8 cellular contexts compared by ENCODE assay signal in genomic region chr12:124680863-124681778, GRCh38.
DNase-seq lines count a peak whose midpoint lies in the region; ATAC-seq and TF ChIP-seq lines count a peak whose summit lies in the region.

No MANE protein-coding gene starts in this region.

- H3K27ac Mint-ChIP-seq in endothelial cell (ENCODE audit: unreplicated experiment) = no peak overlapping the region

- no peaks in the 10 kb centered on the region for H3K9me3 Mint-ChIP-seq in endothelial cell (ENCODE audit: unreplicated experiment)

- peaks cover 11% of the 10 kb centered on the region for H3K4me1 Mint-ChIP-seq in endothelial cell (ENCODE audit: unreplicated experiment)

- H3K36me3 ChIP-seq in BE2C (no peaks in the 10 kb centered on the region), H7 (replicated peaks; ENCODE audit: control insufficient read depth, insufficient read depth, low read length) (no peaks in the 10 kb centered on the region)

- peaks cover 6% of the 10 kb centered on the region for H3K27me3 Mint-ChIP-seq in endothelial cell (ENCODE audit: unreplicated experiment)

- ATAC-seq in SK-N-SH treated with all-trans-retinoic acid at 6 μM for 48 hours (peak; percentile 38), omental fat pad (ENCODE audit: low FRiP score) (peak; percentile 23), HG02798 (IDR thresholded peaks at IDR 0.05; ENCODE audit: poor library complexity, unreplicated experiment) (no peak)

- TF ChIP-seq CTCF in BE2C (IDR thresholded peaks at IDR 0.05; ENCODE audit: low read depth, low read length) (peak; percentile 52), omental fat pad (IDR thresholded peaks at IDR 0.05) (no peak), endothelial cell (IDR thresholded peaks at IDR 0.05; ENCODE audit: unreplicated experiment) (no peak)

- no peaks in the 10 kb centered on the region for H3K27me3 ChIP-seq in BE2C
- H3K27me3 ChIP-seq in H7 (ENCODE audit: control insufficient read depth, insufficient read depth, low read length) = no peaks in the 10 kb centered on the region

- peaks cover 16% of the 10 kb centered on the region for H3K4me1 ChIP-seq in BE2C

- H3K36me3 Mint-ChIP-seq in endothelial cell (ENCODE audit: low read depth, unreplicated experiment) = peaks cover 3% of the 10 kb centered on the region

- no peak overlapping the region for H3K4me3 Mint-ChIP-seq in endothelial cell (ENCODE audit: unreplicated experiment)

- peak; percentile 73 for DNase-seq in BE2C
- DNase-seq in H7 = peak; percentile 86
- DNase-seq in fibroblast of peridontal ligament (ENCODE audit: extremely low read depth) = peak; percentile 90
- DNase-seq in omental fat pad (ENCODE audit: low spot score) = no peak
- DNase-seq in NCI-H2227 (lab: John Stamatoyannopoulos, UW; ENCODE audit: unreplicated experiment) = no peak
- no peak for DNase-seq in endothelial cell (ENCODE audit: low spot score)

- H3K9me3 ChIP-seq in BE2C = no peaks in the 10 kb centered on the region

- H3K4me3 ChIP-seq in BE2C (ENCODE audit: low read depth, low read length) = no peak overlapping the region
- no peak overlapping the region for H3K4me3 ChIP-seq in H7 (ENCODE audit: insufficient read depth, low read depth, low read length)

TF ChIP-seq in SK-N-SH treated with all-trans-retinoic acid at 6 μM for 48 hours, 23 proteins besides CTCF, POLR2A, EP300 and RAD21:
- TF ChIP-seq GLIS3 (CRISPR knock-in tag; IDR thresholded peaks at IDR 0.05) (no peak), ESRRG (CRISPR knock-in tag; IDR thresholded peaks at IDR 0.05) (no peak), OSR1 (CRISPR knock-in tag; IDR thresholded peaks at IDR 0.05) (no peak), BACH2 (CRISPR knock-in tag; IDR thresholded peaks at IDR 0.05; ENCODE audit: borderline replicate concordance) (no peak), SNAI2 (CRISPR knock-in tag; IDR thresholded peaks at IDR 0.05) (no peak), TSHZ2 (CRISPR knock-in tag; IDR thresholded peaks at IDR 0.05) (no peak), PPARA (CRISPR knock-in tag; IDR thresholded peaks at IDR 0.05; ENCODE audit: borderline replicate concordance) (no peak), RARB (CRISPR knock-in tag; IDR thresholded peaks at IDR 0.05) (no peak), ZNF70 (CRISPR knock-in tag; IDR thresholded peaks at IDR 0.05) (no peak), ARNTL (CRISPR knock-in tag; IDR thresholded peaks at IDR 0.05; ENCODE audit: borderline replicate concordance, low read depth) (no peak), CSRNP3 (CRISPR knock-in tag; IDR thresholded peaks at IDR 0.05) (no peak), TOX (CRISPR knock-in tag; IDR thresholded peaks at IDR 0.05; ENCODE audit: borderline replicate concordance) (no peak), CSDC2 (CRISPR knock-in tag; IDR thresholded peaks at IDR 0.05) (no peak), PATZ1 (CRISPR knock-in tag; IDR thresholded peaks at IDR 0.05; ENCODE audit: borderline replicate concordance) (no peak), CREB5 (CRISPR knock-in tag; IDR thresholded peaks at IDR 0.05; ENCODE audit: low read depth) (no peak), ZC3H10 (CRISPR knock-in tag; IDR thresholded peaks at IDR 0.05) (no peak), POU6F1 (CRISPR knock-in tag; IDR thresholded peaks at IDR 0.05; ENCODE audit: borderline replicate concordance, low read depth) (no peak), ZNF8 (CRISPR knock-in tag; IDR thresholded peaks at IDR 0.05) (no peak)
TF ChIP-seq in SK-N-SH treated with all-trans-retinoic acid at 6 μM for 48 hours: peak in this region for 0.

Comparison
In these comparisons a context has a peak if more than half of its experiments do, and no peak if none do; other contexts are left out.
1. DNase-seq: peak in BE2C (single experiment), H7 (single experiment) and fibroblast of peridontal ligament (single experiment); none in omental fat pad (single experiment), NCI-H2227 (single experiment) and endothelial cell (single experiment).